In the genomic region with DNA sequence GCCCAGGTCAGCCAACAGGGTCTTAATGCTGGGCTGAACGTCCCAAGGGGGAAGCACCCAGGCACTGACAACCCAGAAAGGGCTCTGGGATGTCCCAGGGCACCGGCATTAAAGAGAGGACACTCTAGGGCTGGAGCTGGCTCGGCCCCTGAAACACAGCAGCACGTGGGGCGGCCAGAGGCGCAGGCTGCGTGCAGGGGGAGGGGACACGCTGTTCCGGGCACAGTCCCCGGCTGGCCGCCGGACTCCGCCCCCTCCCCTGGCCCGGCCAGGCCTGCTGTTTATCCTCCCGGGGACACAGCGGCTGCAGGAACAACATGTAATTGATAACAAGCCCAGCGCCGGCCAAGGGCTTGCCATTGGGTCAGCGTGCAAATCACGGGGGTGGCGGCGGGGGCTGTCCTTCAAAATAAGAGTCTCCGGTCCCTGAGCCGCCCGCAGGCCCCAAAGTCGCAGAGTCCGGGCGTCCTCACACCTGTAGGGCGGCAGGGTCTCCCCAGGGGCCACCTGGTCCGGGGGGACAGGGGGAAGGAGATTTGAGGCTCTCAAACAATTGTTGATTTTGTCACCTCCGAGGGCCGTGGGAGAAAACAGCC, we compare ENCODE assay signal across 8 cellular contexts. TPM values are rescaled to one million over a fixed set of nuclear protein-coding genes. Genes with fewer than 3 reads are reported as not detected.
DNase-seq lines count a peak whose midpoint lies in the region; ATAC-seq, FAIRE-seq and TF ChIP-seq lines count a peak whose summit lies in the region.

No MANE protein-coding gene starts in this region.

- H3K9me3 Mint-ChIP-seq in activated T-cell treated with anti-CD3 and anti-CD28 coated beads, Interleukin-2, amount 50 U/mL, for 4 hours, result no peaks in the 10 kb centered on the region

- peaks cover 27 to 33% of the 10 kb centered on the region in 2 donors for H3K27me3 ChIP-seq in duodenal mucosa (ENCODE audit: control insufficient read depth in 1 of 2, insufficient read depth in 2 of 2, low read length in 2 of 2)
- H3K27me3 ChIP-seq in HepG2 (ENCODE audit: control insufficient read depth in 1 of 2, insufficient read depth in 2 of 2, low read length in 2 of 2), result peaks cover 4 to 27% of the 10 kb centered on the region in 2 experiments; a peak in 4 of 5 replicates

- no peak for DNase-seq in activated T-cell treated with anti-CD3 and anti-CD28 coated beads, Interleukin-2, amount 50 U/mL, for 4 hours
- DNase-seq in activated T-cell treated with anti-CD3 and anti-CD28 coated beads, Interleukin-2, amount 50 U/mL, for 1 hour, result no peak
- peak; percentile 89 for DNase-seq in RPMI8226
- peak; percentile 94 for DNase-seq in HepG2 (ENCODE audit: low spot score)
- peak; percentile 12 for DNase-seq in stimulated activated naive CD8-positive, alpha-beta T cell treated with anti-CD3 and anti-CD28 coated beads, Interleukin-15, Interleukin-2, amounts not matched to agents 100 U/mL and 50 U/mL, for 24 hours
- DNase-seq in KG1 (lab: John Stamatoyannopoulos, UW), result no peak

- 0% methylated on average over 6 of the region's 32 CpGs for WGBS in HepG2 (ENCODE audit: low lambda C conversion rate)

- H3K4me1 Mint-ChIP-seq in activated T-cell treated with anti-CD3 and anti-CD28 coated beads, Interleukin-2, amount 50 U/mL, for 4 hours (ENCODE audit: low read depth), result peaks cover 9% of the 10 kb centered on the region

- in situ Hi-C loops in HepG2 (cut with HindIII; ENCODE audit: extremely low pct_ligation_motif_present, low pct_unique_long_range_greater_than_20kb), result loop anchor here (5.0 to 25.0 kb wide), 2 partner anchors 89 to 219 kb away; no protein-coding TSS in a partner anchor

- H3K36me3 Mint-ChIP-seq in activated T-cell treated with anti-CD3 and anti-CD28 coated beads, Interleukin-2, amount 50 U/mL, for 4 hours (ENCODE audit: insufficient read depth), result no peaks in the 10 kb centered on the region

- POLR2A ChIA-PET in HepG2 (lab: Yijun Ruan, JAX), result interaction anchor here (0.7 kb wide), 1 partner anchor 9 kb away, joined by 3 read pairs; no protein-coding TSS in a partner anchor

- H3K27ac ChIP-seq in duodenal mucosa (ENCODE audit: low read depth, low read length) (peak overlapping the region; percentile 78), HepG2 (ENCODE audit: extremely low read length, insufficient read depth, low read length) (peak overlapping the region; percentile 75)

- H3K9ac ChIP-seq in duodenal mucosa (ENCODE audit: low read depth in 1 of 2, low read length in 2 of 2), result peak overlapping the region; percentile 44 to 73
- H3K9ac ChIP-seq in HepG2 (ENCODE audit: insufficient read depth, low read depth, low read length), result peak overlapping the region; percentile 80

- peak in 1 of 2 experiments; percentile 49; a peak in 2 of 4 replicates for TF ChIP-seq POLR2A in HepG2 (IDR thresholded peaks at IDR 0.05; ENCODE audit: insufficient read depth in 1 of 2, low read depth in 2 of 2, low read length in 2 of 2)

- no peaks in the 10 kb centered on the region for H3K36me3 ChIP-seq in duodenal mucosa (ENCODE audit: control insufficient read depth in 1 of 2, insufficient read depth in 2 of 2, low read length in 2 of 2)
- peaks cover 0 to 1% of the 10 kb centered on the region in 2 experiments; a peak in 2 of 5 replicates for H3K36me3 ChIP-seq in HepG2 (replicated peaks in 1 of 2; ENCODE audit: control insufficient read depth in 1 of 2, insufficient read depth in 2 of 2, low read length in 2 of 2)

- CTCF ChIA-PET in HepG2 (lab: Yijun Ruan, JAX; ENCODE audit: low intra/inter-chr PET ratio, low total read pairs), result no interaction called here

- no peak; the same call in 1 of the 2 replicates for TF ChIP-seq RAD21 in HepG2 (CRISPR knock-in tag; IDR thresholded peaks at IDR 0.05)

- H3K9me3 ChIP-seq in duodenal mucosa (ENCODE audit: control insufficient read depth in 1 of 2, low read length in 2 of 2), result no peaks in the 10 kb centered on the region
- no peaks in the 10 kb centered on the region for H3K9me3 ChIP-seq in HepG2 (ENCODE audit: low read length)

- H4K20me1 ChIP-seq in HepG2 (ENCODE audit: insufficient read depth, low read length), result no peaks in the 10 kb centered on the region

- H3K27me3 Mint-ChIP-seq in activated T-cell treated with anti-CD3 and anti-CD28 coated beads, Interleukin-2, amount 50 U/mL, for 4 hours (ENCODE audit: low read depth), result peaks cover 42% of the 10 kb centered on the region

- H3K4me1 ChIP-seq in duodenal mucosa (ENCODE audit: control insufficient read depth in 1 of 2, insufficient read depth in 2 of 2, low read length in 2 of 2) (peaks cover 10 to 11% of the 10 kb centered on the region in 2 donors), HepG2 (ENCODE audit: insufficient read depth, low read length) (peaks cover 49% of the 10 kb centered on the region)

- peak; percentile 17; the same call in 1 of the 2 replicates for TF ChIP-seq CTCF in HepG2 (CRISPR knock-in tag; IDR thresholded peaks at IDR 0.05)

- peak; percentile 37 to 48; a peak in 1 of 4 replicates for TF ChIP-seq EP300 in HepG2 (IDR thresholded peaks at IDR 0.05; ENCODE audit: low read depth in 2 of 2, low read length in 2 of 2)
- TF ChIP-seq EP300 in HepG2 (CRISPR knock-in tag; IDR thresholded peaks at IDR 0.05; ENCODE audit: borderline replicate concordance), result no peak; the same call in 1 of the 2 replicates

- FAIRE-seq in HepG2 (lab: Jason Lieb, UNC), result peak; percentile 64

- peak overlapping the region; percentile 79 to 83 for H3K4me3 ChIP-seq in duodenal mucosa (ENCODE audit: low read depth in 1 of 2, low read length in 2 of 2)
- H3K4me3 ChIP-seq in HepG2 (replicated peaks in 1 of 3; ENCODE audit: insufficient read depth in 1 of 3, low read depth in 2 of 3, low read length in 3 of 3), result peak overlapping the region; percentile 61 to 80 (median 71)

- no peak for ATAC-seq in activated T-cell treated with anti-CD3 and anti-CD28 coated beads, Interleukin-2, amount 50 U/mL, for 4 hours
- ATAC-seq in HepG2 (peak; percentile 83), HG02970 (IDR thresholded peaks at IDR 0.05; ENCODE audit: low FRiP score, unreplicated experiment) (no peak)
- ATAC-seq in stimulated activated naive CD8-positive, alpha-beta T cell treated with anti-CD3 and anti-CD28 coated beads, Interleukin-15, Interleukin-2, amounts not matched to agents 100 U/mL and 50 U/mL, for 24 hours, result no peak

- no peak overlapping the region for H2AFZ ChIP-seq in HepG2 (ENCODE audit: low read length)

- BruUV-seq in HepG2 (replicated peaks; lab: Mats Ljungman, UMichigan), result no TSS peak

- intact Hi-C loops in HepG2 (cut with micrococcal nuclease; ENCODE audit: unreplicated experiment), result loop anchor here (2.0 kb wide), 2 partner anchors 79 to 89 kb away; no protein-coding TSS in a partner anchor

- peak overlapping the region; percentile 79 for H3K4me3 Mint-ChIP-seq in activated T-cell treated with anti-CD3 and anti-CD28 coated beads, Interleukin-2, amount 50 U/mL, for 4 hours

- H3K4me2 ChIP-seq in HepG2 (ENCODE audit: low read depth, low read length), result peak overlapping the region; percentile 91

- H3K79me2 ChIP-seq in HepG2 (ENCODE audit: insufficient read depth, low read length), result no peaks in the 10 kb centered on the region

RNA-seq across cellular contexts. Expression of a gene that starts 1.3 kb away (rescaled TPM):
- under 1 TPM; 0.18 to 0.28 (median 0.22) TPM for total RNA-seq in activated T-cell treated with anti-CD3 and anti-CD28 coated beads, Interleukin-2, amount 50 U/mL, for 4 hours
- total RNA-seq in HepG2 (2016; rRNA removed; fragmentation: Illumina TruSeq; extraction: Trizol), result 5.4 and 7.8 TPM in 2 replicates
- total RNA-seq in HepG2 (2016; cell fraction: cytosol; rRNA removed; fragmentation: Illumina TruSeq; extraction: Trizol; ENCODE audit: low read depth), result 1.1 and 1.4 TPM in 2 replicates
- 5.0 and 8.2 TPM in 2 replicates for total RNA-seq in HepG2 (2016; cell fraction: insoluble cytoplasmic fraction; rRNA removed; fragmentation: Illumina TruSeq; extraction: Trizol)
- total RNA-seq in HepG2 (2016; cell fraction: membrane; rRNA removed; fragmentation: Illumina TruSeq; extraction: Trizol), result 3.1 and 3.8 TPM in 2 replicates
- 6.2 and 8.6 TPM in 2 replicates for total RNA-seq in HepG2 (2016; cell fraction: nucleus; rRNA removed; fragmentation: Illumina TruSeq; extraction: Trizol)
- polyA plus RNA-seq in HepG2 (2011; rRNA removed), result 5.3 and 7.1 TPM in 2 replicates
- polyA plus RNA-seq in HepG2 (2011; cell fraction: cytosol; rRNA removed), result 3.5 and 8.6 TPM in 2 replicates
- polyA plus RNA-seq in HepG2 (2011; cell fraction: nucleus; rRNA removed), result 10.1 and 15.9 TPM in 2 replicates
- polyA plus RNA-seq in HepG2 (2012), result 3.1 and 3.5 TPM in 2 replicates
- polyA plus RNA-seq in HepG2 (2016; cell fraction: cytosol; fragmentation: Illumina TruSeq; extraction: Trizol; ENCODE audit: low read depth), result 0.46 and 0.59 TPM in 2 replicates
- 5.6 and 7.2 TPM in 2 replicates for polyA plus RNA-seq in HepG2 (2016; cell fraction: insoluble cytoplasmic fraction; fragmentation: Illumina TruSeq; extraction: Trizol; ENCODE audit: low read depth)
- 1.9 and 2.3 TPM in 2 replicates for polyA plus RNA-seq in HepG2 (2016; cell fraction: membrane; fragmentation: Illumina TruSeq; extraction: Trizol; ENCODE audit: low read depth)
- polyA plus RNA-seq in HepG2 (2016; cell fraction: nucleus; fragmentation: Illumina TruSeq; extraction: Trizol; ENCODE audit: insufficient read depth, low read depth), result 11.1 and 14.2 TPM in 2 replicates
- 0.09 and 16.6 TPM in 2 replicates for polyA minus RNA-seq in HepG2 (2011; rRNA and poly(A)+ RNA removed; ENCODE audit: low replicate concordance)
- 3.5 and 3.9 TPM in 2 replicates for polyA minus RNA-seq in HepG2 (2011; cell fraction: cytosol; rRNA and poly(A)+ RNA removed)
- 9.2 and 10.2 TPM in 2 replicates for polyA minus RNA-seq in HepG2 (2011; cell fraction: nucleus; rRNA and poly(A)+ RNA removed)

RNA-seq across cellular contexts. Expression of a gene that starts 38.8 kb away (rescaled TPM):
- total RNA-seq in activated T-cell treated with anti-CD3 and anti-CD28 coated beads, Interleukin-2, amount 50 U/mL, for 4 hours, result not detected
- total RNA-seq in HepG2 (2016; rRNA removed; fragmentation: Illumina TruSeq; extraction: Trizol), result 0.36 TPM in 1 of 2 replicates, not detected in the other
- total RNA-seq in HepG2 (2016; cell fraction: cytosol; rRNA removed; fragmentation: Illumina TruSeq; extraction: Trizol; ENCODE audit: low read depth), result not detected in 2 replicates
- 0.43 TPM in 1 of 2 replicates, not detected in the other for total RNA-seq in HepG2 (2016; cell fraction: insoluble cytoplasmic fraction; rRNA removed; fragmentation: Illumina TruSeq; extraction: Trizol)
- not detected in 2 replicates for total RNA-seq in HepG2 (2016; cell fraction: membrane; rRNA removed; fragmentation: Illumina TruSeq; extraction: Trizol)
- not detected in 2 replicates for total RNA-seq in HepG2 (2016; cell fraction: nucleus; rRNA removed; fragmentation: Illumina TruSeq; extraction: Trizol)
- 0.32 and 0.63 TPM in 2 replicates for polyA plus RNA-seq in HepG2 (2011; rRNA removed)
- polyA plus RNA-seq in HepG2 (2011; cell fraction: cytosol; rRNA removed), result 0.58 and 0.59 TPM in 2 replicates
- polyA plus RNA-seq in HepG2 (2011; cell fraction: nucleus; rRNA removed), result 0.42 and 0.63 TPM in 2 replicates
- 0.09 and 1.1 TPM in 2 replicates for polyA plus RNA-seq in HepG2 (2012)
- not detected in 2 replicates for polyA plus RNA-seq in HepG2 (2016; cell fraction: cytosol; fragmentation: Illumina TruSeq; extraction: Trizol; ENCODE audit: low read depth)
- 0.30 TPM in 1 of 2 replicates, not detected in the other for polyA plus RNA-seq in HepG2 (2016; cell fraction: insoluble cytoplasmic fraction; fragmentation: Illumina TruSeq; extraction: Trizol; ENCODE audit: low read depth)
- not detected in 2 replicates for polyA plus RNA-seq in HepG2 (2016; cell fraction: membrane; fragmentation: Illumina TruSeq; extraction: Trizol; ENCODE audit: low read depth)
- not detected in 2 replicates for polyA plus RNA-seq in HepG2 (2016; cell fraction: nucleus; fragmentation: Illumina TruSeq; extraction: Trizol; ENCODE audit: insufficient read depth, low read depth)
- 0.12 TPM in 1 of 2 replicates, not detected in the other for polyA minus RNA-seq in HepG2 (2011; rRNA and poly(A)+ RNA removed; ENCODE audit: low replicate concordance)
- 1.1 TPM in 1 of 2 replicates, not detected in the other for polyA minus RNA-seq in HepG2 (2011; cell fraction: cytosol; rRNA and poly(A)+ RNA removed)
- polyA minus RNA-seq in HepG2 (2011; cell fraction: nucleus; rRNA and poly(A)+ RNA removed), result not detected in 2 replicates

Comparison
In these comparisons a context has a peak if more than half of its experiments do, and no peak if none do; other contexts are left out.
1. DNase-seq: peak in RPMI8226 (single experiment), HepG2 (single experiment) and stimulated activated naive CD8-positive, alpha-beta T cell treated with anti-CD3 and anti-CD28 coated beads, Interleukin-15, Interleukin-2, amounts not matched to agents 100 U/mL and 50 U/mL, for 24 hours (single experiment); none in activated T-cell treated with anti-CD3 and anti-CD28 coated beads, Interleukin-2, amount 50 U/mL, for 4 hours (single experiment), activated T-cell treated with anti-CD3 and anti-CD28 coated beads, Interleukin-2, amount 50 U/mL, for 1 hour (single experiment) and KG1 (single experiment).